Comparison of ENCODE assay signal across 24 cellular contexts in genomic region chr1:117364240-117364639, GRCh38. TPM values are rescaled to one million over a fixed set of nuclear protein-coding genes. Genes with fewer than 3 reads are reported as not detected.
A peak's percentile ranks its signal among the peaks of the same experiment; 100 is the strongest.
DNase-seq lines count a peak whose midpoint lies in the region; ATAC-seq, FAIRE-seq and TF ChIP-seq lines count a peak whose summit lies in the region.
"Had no signal": no experiment of that assay in that cellular context is flagged by ENCODE, and none has a peak within 500 bp of the region (broad histone marks: within the 10 kb centered on the region; RNA-seq: fewer than 3 reads in every experiment).

No MANE protein-coding gene starts in this region.

- H3K9me3 ChIP-seq in CD8-positive, alpha-beta memory T cell (ENCODE audit: low read length): no peaks in the 10 kb centered on the region
- H3K9me3 ChIP-seq in GM12878 (replicated peaks; ENCODE audit: control insufficient read depth, insufficient read depth, low read length): no peaks in the 10 kb centered on the region
- H3K9me3 ChIP-seq in gastrocnemius medialis: no peaks in the 10 kb centered on the region
- H3K9me3 ChIP-seq: A549, breast epithelium, heart left ventricle, tibial nerve had no signal

- peaks cover 28% of the 10 kb centered on the region for H3K79me2 ChIP-seq in GM12878 (ENCODE audit: control insufficient read depth, insufficient read depth, low read length)

- H3K27me3 Mint-ChIP-seq in activated naive CD4-positive, alpha-beta T cell treated with anti-CD3 and anti-CD28 coated beads for 36 hours (ENCODE audit: low read depth): no peaks in the 10 kb centered on the region
- H3K27me3 Mint-ChIP-seq in CD8-positive, alpha-beta memory T cell: peaks cover 3 to 7% of the 10 kb centered on the region in 2 donors
- peaks cover 2% of the 10 kb centered on the region for H3K27me3 Mint-ChIP-seq in nephron (ENCODE audit: low read depth)

- no peak overlapping the region for H3K27ac ChIP-seq in CD8-positive, alpha-beta memory T cell (ENCODE audit: low read depth, low read length)
- H3K27ac ChIP-seq in GM12878 (ENCODE audit: control insufficient read depth, insufficient read depth) (no peak overlapping the region), gastrocnemius medialis (peak overlapping the region in 1 of 4 donors; percentile 92)
- H3K27ac ChIP-seq: A549, heart left ventricle, RWPE1, SK-N-MC had no signal

- H3K9me3 Mint-ChIP-seq in activated naive CD4-positive, alpha-beta T cell treated with anti-CD3 and anti-CD28 coated beads for 36 hours: no peaks in the 10 kb centered on the region
- peaks cover 0 to 2% (median 0%) of the 10 kb centered on the region in 5 donors for H3K9me3 Mint-ChIP-seq in CD8-positive, alpha-beta memory T cell
- peaks cover under 1% of the 10 kb centered on the region for H3K9me3 Mint-ChIP-seq in nephron
- H3K9me3 Mint-ChIP-seq: T-helper 1 cell treated with Interleukin-12 subunit alpha and Interleukin-12 subunit beta and Interleukin-4 antibody, amounts not matched to agents 30 μg/mL and 1 μg/mL, for 36 hours had no signal

- no peak for DNase-seq in activated naive CD4-positive, alpha-beta T cell treated with anti-CD3 and anti-CD28 coated beads for 36 hours
- DNase-seq in activated naive CD4-positive, alpha-beta T cell treated with Interleukin-2 at 50 U/mL for 16 hours: no peak
- DNase-seq in CD8-positive, alpha-beta memory T cell: no peak
- DNase-seq in GM12878 (ENCODE audit: low read depth, low spot score) (no peak), gastrocnemius medialis (no peak), NCI-H748 treated with DMSO at 0.1 percent for 48 hours (lab: John Stamatoyannopoulos, UW) (no peak)
- DNase-seq: activated CD4-positive, alpha-beta T cell treated with anti-CD3 and anti-CD28 coated beads for 1 hour; DMS79; effector CD4-positive, alpha-beta T cell; GF-D8; heart left ventricle; kidney glomerular epithelial cell; NCI-H1417 treated with DMSO at 0.1 percent for 48 hours; NCI-H2081; NCI-H345 had no signal

- TF ChIP-seq POLR2A in GM12878 (IDR thresholded peaks at IDR 0.05; ENCODE audit: low read depth, low read length): no peak
- no peak for TF ChIP-seq POLR2A in gastrocnemius medialis (IDR thresholded peaks at IDR 0.05)

- no peak for TF ChIP-seq EP300 in GM12878 (IDR thresholded peaks at IDR 0.05; ENCODE audit: borderline replicate concordance in 1 of 2, control insufficient read depth in 1 of 2, low read depth in 2 of 2, low read length in 2 of 2)

- H3K4me2 ChIP-seq in GM12878 (ENCODE audit: control insufficient read depth, insufficient read depth): peak overlapping the region; percentile 13; the same call in 1 of the 2 replicates
- H3K4me2 ChIP-seq: A549 had no signal

- H3K4me3 ChIP-seq in CD8-positive, alpha-beta memory T cell (ENCODE audit: low read length): no peak overlapping the region
- H3K4me3 ChIP-seq in GM12878 (no peak overlapping the region), gastrocnemius medialis (no peak overlapping the region)
- H3K4me3 ChIP-seq: A549, heart left ventricle, lung, SK-N-MC, tibial nerve had no signal

- H3K27me3 ChIP-seq in CD8-positive, alpha-beta memory T cell (ENCODE audit: insufficient read depth, low read length, poor library complexity, severe bottlenecking): no peaks in the 10 kb centered on the region
- H3K27me3 ChIP-seq in GM12878 (replicated peaks in 1 of 2; ENCODE audit: control insufficient read depth in 2 of 2, insufficient read depth in 2 of 2, low read length in 1 of 2) (no peaks in the 10 kb centered on the region), gastrocnemius medialis (no peaks in the 10 kb centered on the region)
- H3K27me3 ChIP-seq: breast epithelium, heart left ventricle, tibial nerve had no signal

- in situ Hi-C loops in GM12878 (cut with MboI): no loop called here
- in situ Hi-C loops in gastrocnemius medialis (cut with MboI; ENCODE audit: low sequenced_read_pairs in 4 of 4): loop anchor here in 1 of 4 donors (10.0 kb wide), 1 partner anchor 241 kb away; the partner anchor contains the start of gene TENT5C

- intact Hi-C loops in activated naive CD4-positive, alpha-beta T cell treated with anti-CD3 and anti-CD28 coated beads for 36 hours (cut with micrococcal nuclease): loop anchor here (10.0 kb wide), 2 partner anchors 359 to 789 kb away; partner anchors contain the start of genes CD101 and CD58
- intact Hi-C loops in GM12878 (cut with micrococcal nuclease; ENCODE audit: unreplicated experiment): loop anchor here (10.0 kb wide), 1 partner anchor 299 kb away; the partner anchor contains the start of gene TTF2
- intact Hi-C loops in gastrocnemius medialis (cut with DNase I; ENCODE audit: low total_unique reads): loop anchor here (10.0 kb wide), 2 partner anchors 131 to 391 kb away; no protein-coding TSS in a partner anchor

- SMC1A ChIA-PET in GM12878 (lab: Charles Lee; ENCODE audit: uncharacterized antibody, unreplicated experiment): interaction anchor here (0.9 to 1.3 kb wide), 2 partner anchors 22 to 24 kb away, joined by 3 read pairs; no protein-coding TSS in a partner anchor

- TF ChIP-seq CTCF in GM12878 (IDR thresholded peaks at IDR 0.05 in 2 of 3, conservative IDR thresholded peaks at IDR 0.05 in 1 of 3; ENCODE audit: control insufficient read depth in 2 of 3, extremely low read depth in 1 of 3, insufficient read depth in 1 of 3, low read depth in 3 of 3, low read length in 3 of 3) (no peak), nephron (IDR thresholded peaks at IDR 0.05; ENCODE audit: unreplicated experiment in 3 of 3) (no peak), gastrocnemius medialis (IDR thresholded peaks at IDR 0.05 in 4 of 5, conservative IDR thresholded peaks at IDR 0.05 in 1 of 5) (no peak)

- H3K4me3 Mint-ChIP-seq in activated naive CD4-positive, alpha-beta T cell treated with anti-CD3 and anti-CD28 coated beads for 36 hours: no peak overlapping the region
- peak overlapping the region in 3 of 7 donors; percentile 2 to 68 (median 30) for H3K4me3 Mint-ChIP-seq in CD8-positive, alpha-beta memory T cell
- peak overlapping the region in 1 of 3 experiments; percentile 50 for H3K4me3 Mint-ChIP-seq in nephron
- H3K4me3 Mint-ChIP-seq: T-helper 1 cell treated with Interleukin-12 subunit alpha and Interleukin-12 subunit beta and Interleukin-4 antibody, amounts not matched to agents 30 μg/mL and 1 μg/mL, for 36 hours had no signal

- BruUV-seq in GM12878 (replicated peaks; lab: Mats Ljungman, UMichigan): no TSS peak

- H3K36me3 Mint-ChIP-seq in activated naive CD4-positive, alpha-beta T cell treated with anti-CD3 and anti-CD28 coated beads for 36 hours (ENCODE audit: low read depth): no peaks in the 10 kb centered on the region
- peaks cover 0 to 21% (median 0%) of the 10 kb centered on the region in 3 donors for H3K36me3 Mint-ChIP-seq in CD8-positive, alpha-beta memory T cell
- H3K36me3 Mint-ChIP-seq in nephron (ENCODE audit: low read depth): peaks cover under 1% of the 10 kb centered on the region

- H3K4me1 Mint-ChIP-seq in activated naive CD4-positive, alpha-beta T cell treated with anti-CD3 and anti-CD28 coated beads for 36 hours (ENCODE audit: low read depth): peaks cover 40% of the 10 kb centered on the region
- H3K4me1 Mint-ChIP-seq in CD8-positive, alpha-beta memory T cell: peaks cover 56 to 78% (median 70%) of the 10 kb centered on the region in 3 donors
- peaks cover 33% of the 10 kb centered on the region for H3K4me1 Mint-ChIP-seq in nephron

- POLR2A ChIA-PET in CD8-positive, alpha-beta memory T cell (lab: Charles Lee): interaction anchor here (0.7 kb wide), 1 partner anchor 26 kb away, joined by 3 read pairs; no protein-coding TSS in a partner anchor
- POLR2A ChIA-PET in GM12878 (lab: Charles Lee): no interaction called here

- no peak overlapping the region for H3K9ac ChIP-seq in GM12878 (ENCODE audit: control insufficient read depth, insufficient read depth, low read length)

- peak overlapping the region; percentile 15 for H3K27ac Mint-ChIP-seq in activated naive CD4-positive, alpha-beta T cell treated with anti-CD3 and anti-CD28 coated beads for 36 hours
- H3K27ac Mint-ChIP-seq in CD8-positive, alpha-beta memory T cell: peak overlapping the region in 7 of 8 donors; percentile 1 to 79 (median 57)
- H3K27ac Mint-ChIP-seq in nephron: peak overlapping the region in 2 of 3 experiments; percentile 39 to 57
- H3K27ac Mint-ChIP-seq: T-helper 1 cell treated with Interleukin-12 subunit alpha and Interleukin-12 subunit beta and Interleukin-4 antibody, amounts not matched to agents 30 μg/mL and 1 μg/mL, for 36 hours had no signal

- no peaks in the 10 kb centered on the region for H4K20me1 ChIP-seq in GM12878 (ENCODE audit: control insufficient read depth, insufficient read depth)

- no peak for TF ChIP-seq RAD21 in GM12878 (IDR thresholded peaks at IDR 0.05; ENCODE audit: insufficient read depth, low read depth, low read length)

- CTCF ChIA-PET in activated naive CD4-positive, alpha-beta T cell treated with anti-CD3 and anti-CD28 coated beads for 36 hours (lab: Charles Lee): no interaction called here
- CTCF ChIA-PET in CD8-positive, alpha-beta memory T cell (lab: Charles Lee): no interaction called here
- CTCF ChIA-PET in GM12878 (lab: Yijun Ruan, JAX): interaction anchor here (1.4 kb wide), 1 partner anchor 24 kb away, joined by 3 read pairs; no protein-coding TSS in a partner anchor

- ATAC-seq in GM12878 (no peak), HG02763 (IDR thresholded peaks at IDR 0.05; ENCODE audit: unreplicated experiment) (no peak), gastrocnemius medialis (no peak)
- ATAC-seq: A549, heart left ventricle had no signal

- FAIRE-seq in GM12878 (lab: Jason Lieb, UNC): no peak
- FAIRE-seq: A549 had no signal

- RAD21 ChIA-PET in GM12878 (lab: Charles Lee; ENCODE audit: unreplicated experiment): interaction anchor here (0.8 to 0.9 kb wide), 2 partner anchors 19 to 81 kb away, joined by 3 read pairs; no protein-coding TSS in a partner anchor

- 84% methylated on average over 4 of the region's 4 CpGs for WGBS in GM12878 (ENCODE audit: insufficient coverage, insufficient replicate concordance, low lambda C conversion rate, missing lambda C conversion rate)

- H2AFZ ChIP-seq in GM12878 (ENCODE audit: control insufficient read depth, low read depth, low read length): no peak overlapping the region

- peaks cover 37% of the 10 kb centered on the region for H3K4me1 ChIP-seq in CD8-positive, alpha-beta memory T cell (ENCODE audit: insufficient read depth, low read length)
- peaks cover 20% of the 10 kb centered on the region for H3K4me1 ChIP-seq in GM12878 (ENCODE audit: control insufficient read depth, insufficient read depth, low read length)
- H3K4me1 ChIP-seq in gastrocnemius medialis: peaks cover 23 to 29% of the 10 kb centered on the region in 2 donors

- H3K36me3 ChIP-seq in CD8-positive, alpha-beta memory T cell (ENCODE audit: insufficient read depth, low read length): no peaks in the 10 kb centered on the region
- H3K36me3 ChIP-seq in GM12878 (ENCODE audit: control insufficient read depth in 2 of 2, insufficient read depth in 2 of 2, low read length in 1 of 2) (no peaks in the 10 kb centered on the region), gastrocnemius medialis (no peaks in the 10 kb centered on the region)
- H3K36me3 ChIP-seq: breast epithelium, heart left ventricle, tibial nerve had no signal

RNA-seq across cellular contexts. Expression of gene MAN1A2, which starts 3.0 kb away (rescaled TPM):
- 10 to 100 TPM; 14.6 to 17.4 TPM for total RNA-seq in activated naive CD4-positive, alpha-beta T cell treated with anti-CD3 and anti-CD28 coated beads for 36 hours
- total RNA-seq in CD8-positive, alpha-beta memory T cell: 10 to 100 TPM; 24.0 to 26.9 TPM
- 23.1 TPM for polyA plus RNA-seq in CD8-positive, alpha-beta memory T cell
- total RNA-seq in GM12878 (2013; cell fraction: nucleolus; rRNA removed): 142 and 145 TPM in 2 replicates
- total RNA-seq in GM12878 (2014; rRNA removed): 15.0 and 20.5 TPM in 2 replicates
- total RNA-seq in GM12878 (2014; rRNA removed; fragmentation: Illumina TruSeq; extraction: Trizol): 22.6 and 23.0 TPM in 2 replicates
- 20.6 and 21.3 TPM in 2 replicates for total RNA-seq in GM12878 (2021)
- 4.4 TPM for polyA plus RNA-seq in GM12878 (2011; ENCODE audit: low read depth)
- 23.6 and 28.6 TPM in 2 replicates for polyA plus RNA-seq in GM12878 (2011; rRNA removed)
- polyA plus RNA-seq in GM12878 (2011; cell fraction: cytosol; rRNA removed): 8.2 and 9.4 TPM in 2 replicates
- 18.7 and 20.5 TPM in 2 replicates for polyA plus RNA-seq in GM12878 (2011; cell fraction: nucleus; rRNA removed)
- polyA plus RNA-seq in GM12878 (2012): 8.9 and 9.4 TPM in 2 replicates
- polyA plus RNA-seq in GM12878 (2014; fragmentation: Illumina TruSeq; extraction: Trizol): 14.9 and 19.2 TPM in 2 replicates
- 1 to 10 TPM; 2.8 to 3.2 TPM for polyA plus RNA-seq in GM12878 (2014; fragmentation: Nextera tagmentation; extraction: Ambion mirVana)
- 7.2 and 9.0 TPM in 2 replicates for polyA plus RNA-seq in GM12878 (2014; rRNA removed)
- 10 to 100 TPM; 17.0 to 21.9 TPM for polyA plus RNA-seq in GM12878 (2016; fragmentation: Nextera tagmentation; extraction: Ambion mirVana)
- polyA minus RNA-seq in GM12878 (2011; rRNA and poly(A)+ RNA removed): 43.7 and 53.9 TPM in 2 replicates
- 7.8 and 9.9 TPM in 2 replicates for polyA minus RNA-seq in GM12878 (2011; cell fraction: cytosol; rRNA and poly(A)+ RNA removed)
- polyA minus RNA-seq in GM12878 (2011; cell fraction: nucleus; rRNA and poly(A)+ RNA removed): 36.4 and 51.0 TPM in 2 replicates
- total RNA-seq in gastrocnemius medialis: 10 to 100 TPM; 14.9 to 37.0 (median 28.3) TPM
